20 cellular contexts compared by ENCODE assay signal in genomic region chr5:31901807-31902530, GRCh38.
"Had no signal": no experiment of that assay in that cellular context is flagged by ENCODE, and none has a peak within 500 bp of the region (broad histone marks: within the 10 kb centered on the region; RNA-seq: fewer than 3 reads in every experiment).

No MANE protein-coding gene starts in this region.

- ATAC-seq: activated CD4-positive, alpha-beta T cell treated with anti-CD3 and anti-CD28 coated beads for 36 hours; esophagus mucosa; left colon; lower lobe of right lung; natural killer cell treated with Interleukin-12 subunit alpha and Interleukin-12 subunit beta and Interleukin-15 and Interleukin-18, amount 100 ng/mL, for 72 hours; pancreas; right lobe of liver; stimulated activated effector memory CD8-positive, alpha-beta T cell treated with anti-CD3 and anti-CD28 coated beads, Interleukin-12 subunit alpha, Interleukin-12 subunit beta, amount 100 ng/mL, for 72 hours; upper lobe of right lung had no signal

- DNase-seq: activated CD4-positive, alpha-beta T cell treated with anti-CD3 and anti-CD28 coated beads for 36 hours; activated CD4-positive, alpha-beta T cell treated with anti-CD3 and anti-CD28 coated beads, Interleukin-2, amount 50 U/mL, for 48 hours; activated gamma-delta T cell treated with Interleukin-2 at 50 U/mL for 16 hours; activated naive CD8-positive, alpha-beta T cell treated with anti-CD3 and anti-CD28 coated beads, Interleukin-2, amount 10 ng/mL, durations not matched to agents 7 days and 5 days; anterior cingulate cortex; effector CD4-positive, alpha-beta T cell; islet precursor cell; left colon; lower lobe of right lung; pancreas; right lobe of liver; stimulated activated CD4-positive, alpha-beta T cell treated with anti-CD3 and anti-CD28 coated beads, Interleukin-4, amount 100 ng/mL, for 24 hours; stomach; testis; upper lobe of right lung had no signal

- H3K4me1 ChIP-seq: lower lobe of right lung, pancreas, right lobe of liver, testis, upper lobe of right lung had no signal

- H3K27me3 ChIP-seq: neutrophil, pancreas, right lobe of liver, stomach, testis, upper lobe of right lung had no signal

- H3K9me3 ChIP-seq: lower lobe of right lung, neutrophil, pancreas, right lobe of liver, stomach, testis, upper lobe of right lung had no signal

- H3K36me3 ChIP-seq: lower lobe of right lung, neutrophil, pancreas, right lobe of liver, stomach, upper lobe of right lung had no signal

- H3K4me3 ChIP-seq: lower lobe of right lung, pancreas, right lobe of liver, smooth muscle cell, stomach, testis, upper lobe of right lung had no signal

- H3K27ac ChIP-seq: lower lobe of right lung, neutrophil, pancreas, right lobe of liver, stomach, testis, upper lobe of right lung had no signal
